In genomic region chr4:98293089-98293887, GRCh38 we compare ENCODE assay signal across 14 cellular contexts. TPM values are rescaled to one million over a fixed set of nuclear protein-coding genes. Genes with fewer than 3 reads are reported as not detected.
DNase-seq lines count a peak whose midpoint lies in the region; ATAC-seq and TF ChIP-seq lines count a peak whose summit lies in the region.
"Had no signal": no experiment of that assay in that cellular context is flagged by ENCODE, and none has a peak within 500 bp of the region (broad histone marks: within the 10 kb centered on the region; RNA-seq: fewer than 3 reads in every experiment).

No MANE protein-coding gene starts in this region.

- H3K27ac ChIP-seq in OCI-LY7 (ENCODE audit: low read depth, low read length, poor library complexity, severe bottlenecking) = peak overlapping the region; percentile 9
- H3K27ac ChIP-seq: hepatocyte, lower lobe of right lung, prostate gland had no signal

- no peak overlapping the region for H3K4me3 ChIP-seq in OCI-LY7 (ENCODE audit: low read depth, low read length, poor library complexity, severe bottlenecking)
- H3K4me3 ChIP-seq: hepatocyte, lower lobe of right lung, prostate gland had no signal

- POLR2A ChIA-PET in activated CD4-positive, alpha-beta T cell treated with anti-CD3 and anti-CD28 coated beads, Interleukin-2, amount 10 ng/mL, durations not matched to agents 7 days and 5 days (lab: Charles Lee) = no interaction called here
- POLR2A ChIA-PET in OCI-LY7 (lab: Charles Lee) = interaction anchor here (1.0 to 1.6 kb wide), 5 partner anchors 10 to 46 kb away, joined by 3 to 10 read pairs (median 5); no protein-coding TSS in a partner anchor

- no peak overlapping the region for H3K4me3 Mint-ChIP-seq in activated CD4-positive, alpha-beta T cell treated with anti-CD3 and anti-CD28 coated beads, Interleukin-2, amount 10 ng/mL, durations not matched to agents 7 days and 5 days

- H3K9me3 ChIP-seq in OCI-LY7 (ENCODE audit: low read length) = 0 out of 2 replicates have a peak, but pooled peaks cover 4% of the 10 kb centered on the region
- H3K9me3 ChIP-seq: lower lobe of right lung, prostate gland had no signal

- no peak overlapping the region for H2AFZ ChIP-seq in OCI-LY7 (ENCODE audit: low read length)
- H2AFZ ChIP-seq: hepatocyte had no signal

- no peaks in the 10 kb centered on the region for H3K27me3 Mint-ChIP-seq in activated CD4-positive, alpha-beta T cell treated with anti-CD3 and anti-CD28 coated beads, Interleukin-2, amount 10 ng/mL, durations not matched to agents 7 days and 5 days

- H3K36me3 ChIP-seq in OCI-LY7 (ENCODE audit: insufficient read depth, low read length) = peaks cover 50% of the 10 kb centered on the region
- H3K36me3 ChIP-seq: prostate gland had no signal

- CTCF ChIA-PET in activated CD4-positive, alpha-beta T cell treated with anti-CD3 and anti-CD28 coated beads, Interleukin-2, amount 10 ng/mL, durations not matched to agents 7 days and 5 days (lab: Charles Lee) = interaction anchor here (0.6 to 1.2 kb wide), 2 partner anchors 9 to 158 kb away, joined by 3 read pairs; no protein-coding TSS in a partner anchor
- CTCF ChIA-PET in OCI-LY7 (lab: Charles Lee; ENCODE audit: unreplicated experiment) = no interaction called here

- no peak overlapping the region for H3K27ac Mint-ChIP-seq in activated CD4-positive, alpha-beta T cell treated with anti-CD3 and anti-CD28 coated beads, Interleukin-2, amount 10 ng/mL, durations not matched to agents 7 days and 5 days

- peaks cover 7% of the 10 kb centered on the region for H3K9me3 Mint-ChIP-seq in activated CD4-positive, alpha-beta T cell treated with anti-CD3 and anti-CD28 coated beads, Interleukin-2, amount 10 ng/mL, durations not matched to agents 7 days and 5 days

- ATAC-seq in GM21576 (IDR thresholded peaks at IDR 0.05; ENCODE audit: unreplicated experiment) (no peak), GM18873 (IDR thresholded peaks at IDR 0.05; ENCODE audit: low FRiP score, unreplicated experiment) (no peak), HG03521 (IDR thresholded peaks at IDR 0.05; ENCODE audit: unreplicated experiment) (no peak)
- ATAC-seq: lower lobe of right lung had no signal

- intact Hi-C loops in OCI-LY7 (cut with micrococcal nuclease; ENCODE audit: unreplicated experiment) = no loop called here

- no peaks in the 10 kb centered on the region for H3K9me2 ChIP-seq in OCI-LY7 (ENCODE audit: insufficient read depth, low read length)

- H3K4me1 Mint-ChIP-seq in activated CD4-positive, alpha-beta T cell treated with anti-CD3 and anti-CD28 coated beads, Interleukin-2, amount 10 ng/mL, durations not matched to agents 7 days and 5 days = peaks cover 33% of the 10 kb centered on the region

- peak; percentile 26 to 51 for DNase-seq in activated CD4-positive, alpha-beta T cell treated with anti-CD3 and anti-CD28 coated beads, Interleukin-2, amount 50 U/mL, for 48 hours
- no peak for DNase-seq in activated CD4-positive, alpha-beta T cell treated with anti-CD3 and anti-CD28 coated beads, Interleukin-2, amount 10 ng/mL, durations not matched to agents 7 days and 5 days
- DNase-seq in OCI-LY7 (ENCODE audit: low spot score) (no peak), foreskin melanocyte (peak; percentile 95)
- DNase-seq in stimulated activated CD4-positive, alpha-beta T cell treated with anti-CD3 and anti-CD28 coated beads, Interleukin-2, amount 100 ng/mL, for 48 hours = peak; percentile 6 to 15
- DNase-seq: KG1, lower lobe of right lung, NCI-H187, T-helper 1 cell had no signal

- no peaks in the 10 kb centered on the region for H4K20me1 ChIP-seq in OCI-LY7 (ENCODE audit: insufficient read depth, low read length)

- peak overlapping the region; percentile 34 for H3K4me2 ChIP-seq in OCI-LY7 (ENCODE audit: low read length)
- H3K4me2 ChIP-seq: hepatocyte had no signal

- BruUV-seq in OCI-LY7 (replicated peaks; lab: Mats Ljungman, UMichigan) = no TSS peak

- H3K36me3 Mint-ChIP-seq in activated CD4-positive, alpha-beta T cell treated with anti-CD3 and anti-CD28 coated beads, Interleukin-2, amount 10 ng/mL, durations not matched to agents 7 days and 5 days (ENCODE audit: low read depth) = peaks cover 30% of the 10 kb centered on the region

- H3K79me2 ChIP-seq in OCI-LY7 (ENCODE audit: insufficient read depth, low read depth, low read length) = peaks cover 80% of the 10 kb centered on the region

- TF ChIP-seq CTCF in OCI-LY7 (conservative IDR thresholded peaks at IDR 0.05; ENCODE audit: low read length) = no peak

- H3K4me1 ChIP-seq in OCI-LY7 (ENCODE audit: insufficient read depth, low read length, poor library complexity, severe bottlenecking) = peaks cover 57% of the 10 kb centered on the region
- H3K4me1 ChIP-seq: prostate gland had no signal

RNA-seq across cellular contexts. Expression of gene RAP1GDS1, which starts 32.1 kb away (rescaled TPM):
- total RNA-seq in activated CD4-positive, alpha-beta T cell treated with anti-CD3 and anti-CD28 coated beads, Interleukin-2, amount 10 ng/mL, durations not matched to agents 7 days and 5 days = 10 to 100 TPM; 49.9 to 55.4 TPM
- 46.3 and 53.5 TPM in 2 replicates for total RNA-seq in OCI-LY7 (2014; rRNA removed; shearing (Covaris generic))
- total RNA-seq in OCI-LY7 (2022) = 57.8 and 59.4 TPM in 2 replicates

Comparison
In these comparisons a context has a peak if more than half of its experiments do, and no peak if none do; other contexts are left out.
1. DNase-seq: peak in activated CD4-positive, alpha-beta T cell treated with anti-CD3 and anti-CD28 coated beads, Interleukin-2, amount 50 U/mL, for 48 hours (2 of 2), foreskin melanocyte (single experiment) and stimulated activated CD4-positive, alpha-beta T cell treated with anti-CD3 and anti-CD28 coated beads, Interleukin-2, amount 100 ng/mL, for 48 hours (2 of 2); none in activated CD4-positive, alpha-beta T cell treated with anti-CD3 and anti-CD28 coated beads, Interleukin-2, amount 10 ng/mL, durations not matched to agents 7 days and 5 days (single experiment) and OCI-LY7 (single experiment).